1 cellular context compared by ENCODE assay signal in genomic region chr10:73995035-73995358, GRCh38.
TF ChIP-seq lines count a peak whose summit lies in the region.

No MANE protein-coding gene starts in this region.

TF ChIP-seq in HCT116, 20 proteins besides CTCF, POLR2A, EP300 and RAD21:
- no peak for TF ChIP-seq JUND (IDR thresholded peaks at IDR 0.05)
